In genomic region chr17:18225121-18225561, GRCh38 we compare ENCODE assay signal across 8 cellular contexts. TPM values are rescaled to one million over a fixed set of nuclear protein-coding genes. Genes with fewer than 3 reads are reported as not detected.
DNase-seq lines count a peak whose midpoint lies in the region; ATAC-seq and TF ChIP-seq lines count a peak whose summit lies in the region.

No MANE protein-coding gene starts in this region.

- H3K9me3 ChIP-seq in OCI-LY7 (ENCODE audit: low read length) (no peaks in the 10 kb centered on the region), mucosa of descending colon (no peaks in the 10 kb centered on the region)

- peak overlapping the region; percentile 73 for H3K4me2 ChIP-seq in OCI-LY7 (ENCODE audit: low read length)

- POLR2A ChIA-PET in OCI-LY7 (lab: Charles Lee): interaction anchor here (0.6 to 0.7 kb wide), 2 partner anchors 34 to 51 kb away, joined by 3 read pairs; no protein-coding TSS in a partner anchor

- CTCF ChIA-PET in OCI-LY7 (lab: Charles Lee; ENCODE audit: unreplicated experiment): no interaction called here

- peak overlapping the region; percentile 88 for H2AFZ ChIP-seq in OCI-LY7 (ENCODE audit: low read length)

- H3K4me3 ChIP-seq in OCI-LY7 (ENCODE audit: low read depth, low read length, poor library complexity, severe bottlenecking) (peak overlapping the region; percentile 56), mucosa of descending colon (no peak overlapping the region)

- no peaks in the 10 kb centered on the region for H3K9me2 ChIP-seq in OCI-LY7 (ENCODE audit: insufficient read depth, low read length)

- BruUV-seq in OCI-LY7 (replicated peaks; lab: Mats Ljungman, UMichigan): no TSS peak

- H3K36me3 ChIP-seq in OCI-LY7 (ENCODE audit: insufficient read depth, low read length) (no peaks in the 10 kb centered on the region), mucosa of descending colon (ENCODE audit: low read depth) (no peaks in the 10 kb centered on the region)

- no peaks in the 10 kb centered on the region for H4K20me1 ChIP-seq in OCI-LY7 (ENCODE audit: insufficient read depth, low read length)

- peaks cover 15% of the 10 kb centered on the region for H3K4me1 ChIP-seq in OCI-LY7 (ENCODE audit: insufficient read depth, low read length, poor library complexity, severe bottlenecking)
- H3K4me1 ChIP-seq in mucosa of descending colon (ENCODE audit: low read depth): no peaks in the 10 kb centered on the region

- H3K79me2 ChIP-seq in OCI-LY7 (ENCODE audit: insufficient read depth, low read depth, low read length): no peaks in the 10 kb centered on the region

- TF ChIP-seq CTCF in OCI-LY7 (conservative IDR thresholded peaks at IDR 0.05; ENCODE audit: low read length) (no peak), mucosa of descending colon (IDR thresholded peaks at IDR 0.05) (no peak)

- DNase-seq in COLO829 (ENCODE audit: low spot score): peak; percentile 97
- DNase-seq in HuH-7 (ENCODE audit: low spot score): peak; percentile 95
- peak; percentile 97 for DNase-seq in OCI-LY7 (ENCODE audit: low spot score)
- peak; percentile 94 for DNase-seq in activated T-cell treated with anti-CD3 and anti-CD28 coated beads for 1 hour (ENCODE audit: low read depth)
- peak; percentile 99 for DNase-seq in epidermal melanocyte (ENCODE audit: insufficient read length, low spot score)
- DNase-seq in mucosa of descending colon: peak; percentile 97 to 98 (median 97)
- peak; percentile 96 to 98 for DNase-seq in stimulated activated CD8-positive, alpha-beta memory T cell treated with anti-CD3 and anti-CD28 coated beads, Interleukin-15, amount 100 ng/mL, for 48 hours (ENCODE audit: low read depth in 2 of 2)

- ATAC-seq in GM21515 (IDR thresholded peaks at IDR 0.05; ENCODE audit: unreplicated experiment): peak; percentile 88
- ATAC-seq in mucosa of descending colon: peak; percentile 98

- no peak overlapping the region for H3K27ac ChIP-seq in OCI-LY7 (ENCODE audit: low read depth, low read length, poor library complexity, severe bottlenecking)

- intact Hi-C loops in OCI-LY7 (cut with micrococcal nuclease; ENCODE audit: unreplicated experiment): no loop called here
- intact Hi-C loops in mucosa of descending colon (cut with DNase I, micrococcal nuclease): no loop called here

RNA-seq across cellular contexts. Expression of gene LLGL1, which starts 0.3 kb away (rescaled TPM):
- 11.9 and 14.1 TPM in 2 replicates for total RNA-seq in OCI-LY7 (2014; rRNA removed; shearing (Covaris generic))
- 19.9 and 20.8 TPM in 2 replicates for total RNA-seq in OCI-LY7 (2022)
- total RNA-seq in mucosa of descending colon: 10 to 100 TPM in 2 of 3 donors, 1 to 10 TPM in 1; 6.7 to 15.1 (median 10.3) TPM

RNA-seq across cellular contexts. Expression of gene FLII, which starts 33.4 kb away (rescaled TPM):
- total RNA-seq in OCI-LY7 (2014; rRNA removed; shearing (Covaris generic)): 141 and 155 TPM in 2 replicates
- total RNA-seq in OCI-LY7 (2022): 219 and 235 TPM in 2 replicates
- total RNA-seq in mucosa of descending colon: 100 to 1,000 TPM; 278 to 319 (median 316) TPM

RNA-seq across cellular contexts. Expression of gene MIEF2, which starts 35.3 kb away (rescaled TPM):
- 7.6 and 7.9 TPM in 2 replicates for total RNA-seq in OCI-LY7 (2014; rRNA removed; shearing (Covaris generic))
- 11.8 and 12.7 TPM in 2 replicates for total RNA-seq in OCI-LY7 (2022)
- 10 to 100 TPM; 13.4 to 20.7 (median 16.4) TPM for total RNA-seq in mucosa of descending colon

RNA-seq across cellular contexts. Expression of gene ALKBH5, which starts 41.5 kb away (rescaled TPM):
- 99.3 and 100 TPM in 2 replicates for total RNA-seq in OCI-LY7 (2014; rRNA removed; shearing (Covaris generic))
- total RNA-seq in OCI-LY7 (2022) (120 and 125 TPM in 2 replicates), mucosa of descending colon (100 to 1,000 TPM in 1 of 3 donors, 10 to 100 TPM in 2; 70.7 to 151 (median 75.6) TPM)
